12 cellular contexts compared by ENCODE assay signal in genomic region chr6:152356016-152356415, GRCh38.
DNase-seq lines count a peak whose midpoint lies in the region; ATAC-seq lines count a peak whose summit lies in the region.
"Had no signal": no experiment of that assay in that cellular context is flagged by ENCODE, and none has a peak within 500 bp of the region (broad histone marks: within the 10 kb centered on the region; RNA-seq: fewer than 3 reads in every experiment).

No MANE protein-coding gene starts in this region.

- H3K36me3 ChIP-seq in adipocyte (ENCODE audit: control insufficient read depth, insufficient read depth, low read length, severe bottlenecking): peaks cover 93% of the 10 kb centered on the region
- H3K36me3 ChIP-seq: BLaER1 treated with 17β-estradiol and CSF1 and Interleukin-3, amounts not matched to agents 10 nM and 100 nM; HAP-1 had no signal

- H3K4me3 ChIP-seq in adipocyte (ENCODE audit: low read length): no peak overlapping the region
- H3K4me3 ChIP-seq: BLaER1 treated with 17β-estradiol and CSF1 and Interleukin-3, amounts not matched to agents 10 nM and 100 nM; GM12878; HAP-1 had no signal

- H3K9me3 ChIP-seq in adipocyte (ENCODE audit: control insufficient read depth, low read length): no peaks in the 10 kb centered on the region
- H3K9me3 ChIP-seq: BLaER1 treated with 17β-estradiol and CSF1 and Interleukin-3, amounts not matched to agents 10 nM and 100 nM; HAP-1 had no signal

- peaks cover 4% of the 10 kb centered on the region for H3K4me1 ChIP-seq in adipocyte (ENCODE audit: control insufficient read depth, insufficient read depth, low read length)
- H3K4me1 ChIP-seq: BLaER1 treated with 17β-estradiol and CSF1 and Interleukin-3, amounts not matched to agents 10 nM and 100 nM had no signal

- H3K27me3 ChIP-seq in adipocyte (replicated peaks; ENCODE audit: control insufficient read depth, insufficient read depth, low read length): no peaks in the 10 kb centered on the region
- H3K27me3 ChIP-seq: BLaER1 treated with 17β-estradiol and CSF1 and Interleukin-3, amounts not matched to agents 10 nM and 100 nM had no signal

- no peak overlapping the region for H3K9ac ChIP-seq in adipocyte (ENCODE audit: low read length)
- H3K9ac ChIP-seq: BLaER1 treated with 17β-estradiol and CSF1 and Interleukin-3, amounts not matched to agents 10 nM and 100 nM had no signal

- DNase-seq in EL (peak; percentile 12), HCEC 1CT (peak; percentile 20), adipocyte (ENCODE audit: low read depth) (peak; percentile 20), iris pigment epithelial cell (ENCODE audit: low read depth) (peak; percentile 41), NCI-H2196 (lab: John Stamatoyannopoulos, UW; ENCODE audit: unreplicated experiment) (no peak), T-helper 9 cell (no peak), NCI-H146 (lab: John Stamatoyannopoulos, UW) (no peak)
- DNase-seq: GOT3 had no signal

- ATAC-seq in GM18870 (IDR thresholded peaks at IDR 0.05; ENCODE audit: unreplicated experiment): no peak

Comparison
In these comparisons a context has a peak if more than half of its experiments do, and no peak if none do; other contexts are left out.
1. DNase-seq: peak in EL (single experiment), HCEC 1CT (single experiment), adipocyte (single experiment) and iris pigment epithelial cell (single experiment); none in NCI-H2196 (single experiment), T-helper 9 cell (single experiment) and NCI-H146 (single experiment).